Comparison of ENCODE assay signal across 16 cellular contexts in genomic region chr12:66242261-66242760, GRCh38.
"Had no signal": no experiment of that assay in that cellular context is flagged by ENCODE, and none has a peak within 500 bp of the region (broad histone marks: within the 10 kb centered on the region; RNA-seq: fewer than 3 reads in every experiment).

No MANE protein-coding gene starts in this region.

- H3K9me3 ChIP-seq: gastroesophageal sphincter, psoas muscle, right lobe of liver, stomach, thyroid gland had no signal

- H3K36me3 ChIP-seq: right lobe of liver, thyroid gland had no signal

- H3K4me3 Mint-ChIP-seq: activated CD4-positive, alpha-beta memory T cell treated with anti-CD3 and anti-CD28 coated beads for 36 hours; activated T-helper 1 cell treated with anti-CD3 and anti-CD28 coated beads, Interleukin-12 subunit alpha, Interleukin-12 subunit beta, Interleukin-2, Interleukin-4 antibody, amounts not matched to agents 30 ng/mL and 10 ng/mL and 1 ng/mL, durations not matched to agents 14 hours and 24 hours and 36 hours; effector memory CD8-positive, alpha-beta T cell; nephron had no signal

- ATAC-seq: effector memory CD8-positive, alpha-beta T cell; psoas muscle had no signal

- H3K9me3 Mint-ChIP-seq: activated CD4-positive, alpha-beta memory T cell treated with anti-CD3 and anti-CD28 coated beads for 36 hours; activated T-helper 1 cell treated with anti-CD3 and anti-CD28 coated beads, Interleukin-12 subunit alpha, Interleukin-12 subunit beta, Interleukin-2, Interleukin-4 antibody, amounts not matched to agents 30 ng/mL and 10 ng/mL and 1 ng/mL, durations not matched to agents 14 hours and 24 hours and 36 hours; effector memory CD8-positive, alpha-beta T cell; nephron had no signal

- H3K4me1 ChIP-seq: gastroesophageal sphincter, psoas muscle, right lobe of liver, thyroid gland had no signal

- H2AFZ ChIP-seq: hepatocyte had no signal

- H3K36me3 Mint-ChIP-seq: activated CD4-positive, alpha-beta memory T cell treated with anti-CD3 and anti-CD28 coated beads for 36 hours had no signal

- H3K27ac Mint-ChIP-seq: activated T-helper 1 cell treated with anti-CD3 and anti-CD28 coated beads, Interleukin-12 subunit alpha, Interleukin-12 subunit beta, Interleukin-2, Interleukin-4 antibody, amounts not matched to agents 30 ng/mL and 10 ng/mL and 1 ng/mL, durations not matched to agents 14 hours and 24 hours and 36 hours; effector memory CD8-positive, alpha-beta T cell had no signal

- DNase-seq: activated CD4-positive, alpha-beta memory T cell treated with anti-CD3 and anti-CD28 coated beads for 36 hours; activated CD4-positive, alpha-beta T cell treated with anti-CD3 and anti-CD28 coated beads for 1 hour; activated naive CD4-positive, alpha-beta T cell; caudate nucleus; effector memory CD8-positive, alpha-beta T cell; psoas muscle; right lobe of liver; stimulated activated CD4-positive, alpha-beta T cell treated with anti-CD3 and anti-CD28 coated beads, Interleukin-4, amount 100 ng/mL, for 1 hour; stomach; T-helper 9 cell; thyroid gland had no signal

- H3K79me2 ChIP-seq: hepatocyte had no signal

- H3K4me2 ChIP-seq: hepatocyte had no signal

- H3K27ac ChIP-seq: epithelial cell of prostate, gastroesophageal sphincter, hepatocyte, psoas muscle, right lobe of liver, thyroid gland had no signal

- H3K27me3 ChIP-seq: hepatocyte, right lobe of liver, stomach, thyroid gland had no signal

- H3K4me3 ChIP-seq: gastroesophageal sphincter, hepatocyte, psoas muscle, right lobe of liver, stomach, thyroid gland had no signal
